Comparison of ENCODE assay signal across 1 cellular context in the genomic region with DNA sequence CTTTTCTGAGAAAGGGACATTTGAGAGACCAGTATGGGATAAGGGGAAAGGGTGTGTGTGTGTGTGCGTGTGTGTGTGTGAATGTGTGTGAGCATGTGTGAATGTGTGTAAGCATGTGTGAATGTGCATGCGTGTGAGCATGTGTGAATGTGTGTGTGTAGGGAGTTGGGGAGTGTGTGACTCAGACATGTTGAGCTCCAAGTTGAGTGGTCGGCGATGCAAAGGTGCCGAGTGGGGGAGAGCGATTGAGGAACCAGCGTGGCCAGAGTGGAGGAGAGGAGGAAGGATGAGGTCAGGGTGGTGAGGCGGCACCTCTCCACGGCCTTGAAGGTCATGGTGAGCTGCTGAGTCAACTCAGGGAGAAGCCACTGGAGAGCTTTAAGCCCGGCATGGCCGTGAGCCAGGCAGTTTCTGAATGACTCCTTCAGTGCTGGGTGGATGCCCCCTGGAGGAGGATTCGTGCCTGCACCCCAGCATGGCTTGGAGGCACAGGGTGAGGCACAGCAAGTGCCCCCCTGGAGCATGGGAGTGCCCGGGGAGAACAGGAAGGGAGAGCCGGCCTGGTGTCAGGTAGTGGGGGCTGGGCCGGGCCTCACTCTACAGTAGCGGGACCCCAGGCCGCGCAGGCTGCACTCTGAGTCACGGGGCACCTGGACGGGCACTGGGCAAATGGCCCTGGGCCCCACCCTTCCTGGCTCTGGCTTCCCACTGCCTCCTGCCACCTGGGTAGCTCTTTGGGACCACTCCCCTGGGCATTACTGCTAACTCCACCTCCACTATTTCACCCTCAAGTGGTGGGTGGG.
TF ChIP-seq lines count a peak whose summit lies in the region.

No MANE protein-coding gene starts in this region.

TF ChIP-seq in GM12878, 131 proteins besides CTCF, POLR2A, EP300 and RAD21 (continued from another document):
- TF ChIP-seq, protein P1, sequence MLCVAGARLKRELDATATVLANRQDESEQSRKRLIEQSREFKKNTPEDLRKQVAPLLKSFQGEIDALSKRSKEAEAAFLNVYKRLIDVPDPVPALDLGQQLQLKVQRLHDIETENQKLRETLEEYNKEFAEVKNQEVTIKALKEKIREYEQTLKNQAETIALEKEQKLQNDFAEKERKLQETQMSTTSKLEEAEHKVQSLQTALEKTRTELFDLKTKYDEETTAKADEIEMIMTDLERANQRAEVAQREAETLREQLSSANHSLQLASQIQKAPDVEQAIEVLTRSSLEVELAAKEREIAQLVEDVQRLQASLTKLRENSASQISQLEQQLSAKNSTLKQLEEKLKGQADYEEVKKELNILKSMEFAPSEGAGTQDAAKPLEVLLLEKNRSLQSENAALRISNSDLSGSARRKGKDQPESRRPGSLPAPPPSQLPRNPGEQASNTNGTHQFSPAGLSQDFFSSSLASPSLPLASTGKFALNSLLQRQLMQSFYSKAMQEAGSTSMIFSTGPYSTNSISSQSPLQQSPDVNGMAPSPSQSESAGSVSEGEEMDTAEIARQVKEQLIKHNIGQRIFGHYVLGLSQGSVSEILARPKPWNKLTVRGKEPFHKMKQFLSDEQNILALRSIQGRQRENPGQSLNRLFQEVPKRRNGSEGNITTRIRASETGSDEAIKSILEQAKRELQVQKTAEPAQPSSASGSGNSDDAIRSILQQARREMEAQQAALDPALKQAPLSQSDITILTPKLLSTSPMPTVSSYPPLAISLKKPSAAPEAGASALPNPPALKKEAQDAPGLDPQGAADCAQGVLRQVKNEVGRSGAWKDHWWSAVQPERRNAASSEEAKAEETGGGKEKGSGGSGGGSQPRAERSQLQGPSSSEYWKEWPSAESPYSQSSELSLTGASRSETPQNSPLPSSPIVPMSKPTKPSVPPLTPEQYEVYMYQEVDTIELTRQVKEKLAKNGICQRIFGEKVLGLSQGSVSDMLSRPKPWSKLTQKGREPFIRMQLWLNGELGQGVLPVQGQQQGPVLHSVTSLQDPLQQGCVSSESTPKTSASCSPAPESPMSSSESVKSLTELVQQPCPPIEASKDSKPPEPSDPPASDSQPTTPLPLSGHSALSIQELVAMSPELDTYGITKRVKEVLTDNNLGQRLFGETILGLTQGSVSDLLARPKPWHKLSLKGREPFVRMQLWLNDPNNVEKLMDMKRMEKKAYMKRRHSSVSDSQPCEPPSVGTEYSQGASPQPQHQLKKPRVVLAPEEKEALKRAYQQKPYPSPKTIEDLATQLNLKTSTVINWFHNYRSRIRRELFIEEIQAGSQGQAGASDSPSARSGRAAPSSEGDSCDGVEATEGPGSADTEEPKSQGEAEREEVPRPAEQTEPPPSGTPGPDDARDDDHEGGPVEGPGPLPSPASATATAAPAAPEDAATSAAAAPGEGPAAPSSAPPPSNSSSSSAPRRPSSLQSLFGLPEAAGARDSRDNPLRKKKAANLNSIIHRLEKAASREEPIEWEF (IDR thresholded peaks at IDR 0.05; ENCODE audit: insufficient replicate concordance, low read depth, low read length) = no peak
- TF ChIP-seq, protein P2, sequence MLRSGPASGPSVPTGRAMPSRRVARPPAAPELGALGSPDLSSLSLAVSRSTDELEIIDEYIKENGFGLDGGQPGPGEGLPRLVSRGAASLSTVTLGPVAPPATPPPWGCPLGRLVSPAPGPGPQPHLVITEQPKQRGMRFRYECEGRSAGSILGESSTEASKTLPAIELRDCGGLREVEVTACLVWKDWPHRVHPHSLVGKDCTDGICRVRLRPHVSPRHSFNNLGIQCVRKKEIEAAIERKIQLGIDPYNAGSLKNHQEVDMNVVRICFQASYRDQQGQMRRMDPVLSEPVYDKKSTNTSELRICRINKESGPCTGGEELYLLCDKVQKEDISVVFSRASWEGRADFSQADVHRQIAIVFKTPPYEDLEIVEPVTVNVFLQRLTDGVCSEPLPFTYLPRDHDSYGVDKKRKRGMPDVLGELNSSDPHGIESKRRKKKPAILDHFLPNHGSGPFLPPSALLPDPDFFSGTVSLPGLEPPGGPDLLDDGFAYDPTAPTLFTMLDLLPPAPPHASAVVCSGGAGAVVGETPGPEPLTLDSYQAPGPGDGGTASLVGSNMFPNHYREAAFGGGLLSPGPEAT (IDR thresholded peaks at IDR 0.05; ENCODE audit: low read depth) = peak; percentile 69
- peak; percentile 91 for TF ChIP-seq IRF4 (IDR thresholded peaks at IDR 0.05; ENCODE audit: low read depth, low read length)
- peak; percentile 86; the same call in 1 of the 2 replicates for TF ChIP-seq ESRRA (IDR thresholded peaks at IDR 0.05; ENCODE audit: low read length)
- 0 out of 2 replicates have a peak, but pooled peaks have one; percentile 79 for TF ChIP-seq JUND (IDR thresholded peaks at IDR 0.05; ENCODE audit: low read depth, low read length)
- TF ChIP-seq CREM (IDR thresholded peaks at IDR 0.05; ENCODE audit: low read depth) = 0 out of 2 replicates have a peak, but pooled peaks have one; percentile 26
- TF ChIP-seq NR2F1 (conservative IDR thresholded peaks at IDR 0.05) = peak; percentile 93
- TF ChIP-seq RBBP5 (conservative IDR thresholded peaks at IDR 0.05) = no peak
- TF ChIP-seq NFIC (IDR thresholded peaks at IDR 0.05; ENCODE audit: low read depth, low read length) = no peak; the same call in 1 of the 2 replicates
- peak; percentile 96 for TF ChIP-seq BACH1 (IDR thresholded peaks at IDR 0.05; ENCODE audit: borderline replicate concordance)
- TF ChIP-seq, protein P3, sequence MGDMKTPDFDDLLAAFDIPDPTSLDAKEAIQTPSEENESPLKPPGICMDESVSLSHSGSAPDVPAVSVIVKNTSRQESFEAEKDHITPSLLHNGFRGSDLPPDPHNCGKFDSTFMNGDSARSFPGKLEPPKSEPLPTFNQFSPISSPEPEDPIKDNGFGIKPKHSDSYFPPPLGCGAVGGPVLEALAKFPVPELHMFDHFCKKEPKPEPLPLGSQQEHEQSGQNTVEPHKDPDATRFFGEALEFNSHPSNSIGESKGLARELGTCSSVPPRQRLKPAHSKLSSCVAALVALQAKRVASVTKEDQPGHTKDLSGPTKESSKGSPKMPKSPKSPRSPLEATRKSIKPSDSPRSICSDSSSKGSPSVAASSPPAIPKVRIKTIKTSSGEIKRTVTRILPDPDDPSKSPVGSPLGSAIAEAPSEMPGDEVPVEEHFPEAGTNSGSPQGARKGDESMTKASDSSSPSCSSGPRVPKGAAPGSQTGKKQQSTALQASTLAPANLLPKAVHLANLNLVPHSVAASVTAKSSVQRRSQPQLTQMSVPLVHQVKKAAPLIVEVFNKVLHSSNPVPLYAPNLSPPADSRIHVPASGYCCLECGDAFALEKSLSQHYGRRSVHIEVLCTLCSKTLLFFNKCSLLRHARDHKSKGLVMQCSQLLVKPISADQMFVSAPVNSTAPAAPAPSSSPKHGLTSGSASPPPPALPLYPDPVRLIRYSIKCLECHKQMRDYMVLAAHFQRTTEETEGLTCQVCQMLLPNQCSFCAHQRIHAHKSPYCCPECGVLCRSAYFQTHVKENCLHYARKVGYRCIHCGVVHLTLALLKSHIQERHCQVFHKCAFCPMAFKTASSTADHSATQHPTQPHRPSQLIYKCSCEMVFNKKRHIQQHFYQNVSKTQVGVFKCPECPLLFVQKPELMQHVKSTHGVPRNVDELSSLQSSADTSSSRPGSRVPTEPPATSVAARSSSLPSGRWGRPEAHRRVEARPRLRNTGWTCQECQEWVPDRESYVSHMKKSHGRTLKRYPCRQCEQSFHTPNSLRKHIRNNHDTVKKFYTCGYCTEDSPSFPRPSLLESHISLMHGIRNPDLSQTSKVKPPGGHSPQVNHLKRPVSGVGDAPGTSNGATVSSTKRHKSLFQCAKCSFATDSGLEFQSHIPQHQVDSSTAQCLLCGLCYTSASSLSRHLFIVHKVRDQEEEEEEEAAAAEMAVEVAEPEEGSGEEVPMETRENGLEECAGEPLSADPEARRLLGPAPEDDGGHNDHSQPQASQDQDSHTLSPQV (IDR thresholded peaks at IDR 0.05) = 0 out of 2 replicates have a peak, but pooled peaks have one; percentile 21
- no peak for TF ChIP-seq RCOR1 (conservative IDR thresholded peaks at IDR 0.05; ENCODE audit: low read depth, low read length)
- peak; percentile 89 for TF ChIP-seq DPF2 (IDR thresholded peaks at IDR 0.05)
- 0 out of 2 replicates have a peak, but pooled peaks have one; percentile 43 for TF ChIP-seq CREB1 (IDR thresholded peaks at IDR 0.05; ENCODE audit: low read depth)
- peak; percentile 97 for TF ChIP-seq NBN (IDR thresholded peaks at IDR 0.05)
- TF ChIP-seq, protein P4, sequence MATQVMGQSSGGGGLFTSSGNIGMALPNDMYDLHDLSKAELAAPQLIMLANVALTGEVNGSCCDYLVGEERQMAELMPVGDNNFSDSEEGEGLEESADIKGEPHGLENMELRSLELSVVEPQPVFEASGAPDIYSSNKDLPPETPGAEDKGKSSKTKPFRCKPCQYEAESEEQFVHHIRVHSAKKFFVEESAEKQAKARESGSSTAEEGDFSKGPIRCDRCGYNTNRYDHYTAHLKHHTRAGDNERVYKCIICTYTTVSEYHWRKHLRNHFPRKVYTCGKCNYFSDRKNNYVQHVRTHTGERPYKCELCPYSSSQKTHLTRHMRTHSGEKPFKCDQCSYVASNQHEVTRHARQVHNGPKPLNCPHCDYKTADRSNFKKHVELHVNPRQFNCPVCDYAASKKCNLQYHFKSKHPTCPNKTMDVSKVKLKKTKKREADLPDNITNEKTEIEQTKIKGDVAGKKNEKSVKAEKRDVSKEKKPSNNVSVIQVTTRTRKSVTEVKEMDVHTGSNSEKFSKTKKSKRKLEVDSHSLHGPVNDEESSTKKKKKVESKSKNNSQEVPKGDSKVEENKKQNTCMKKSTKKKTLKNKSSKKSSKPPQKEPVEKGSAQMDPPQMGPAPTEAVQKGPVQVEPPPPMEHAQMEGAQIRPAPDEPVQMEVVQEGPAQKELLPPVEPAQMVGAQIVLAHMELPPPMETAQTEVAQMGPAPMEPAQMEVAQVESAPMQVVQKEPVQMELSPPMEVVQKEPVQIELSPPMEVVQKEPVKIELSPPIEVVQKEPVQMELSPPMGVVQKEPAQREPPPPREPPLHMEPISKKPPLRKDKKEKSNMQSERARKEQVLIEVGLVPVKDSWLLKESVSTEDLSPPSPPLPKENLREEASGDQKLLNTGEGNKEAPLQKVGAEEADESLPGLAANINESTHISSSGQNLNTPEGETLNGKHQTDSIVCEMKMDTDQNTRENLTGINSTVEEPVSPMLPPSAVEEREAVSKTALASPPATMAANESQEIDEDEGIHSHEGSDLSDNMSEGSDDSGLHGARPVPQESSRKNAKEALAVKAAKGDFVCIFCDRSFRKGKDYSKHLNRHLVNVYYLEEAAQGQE (IDR thresholded peaks at IDR 0.05; ENCODE audit: low read depth, low read length) = no peak
- TF ChIP-seq, protein P5, sequence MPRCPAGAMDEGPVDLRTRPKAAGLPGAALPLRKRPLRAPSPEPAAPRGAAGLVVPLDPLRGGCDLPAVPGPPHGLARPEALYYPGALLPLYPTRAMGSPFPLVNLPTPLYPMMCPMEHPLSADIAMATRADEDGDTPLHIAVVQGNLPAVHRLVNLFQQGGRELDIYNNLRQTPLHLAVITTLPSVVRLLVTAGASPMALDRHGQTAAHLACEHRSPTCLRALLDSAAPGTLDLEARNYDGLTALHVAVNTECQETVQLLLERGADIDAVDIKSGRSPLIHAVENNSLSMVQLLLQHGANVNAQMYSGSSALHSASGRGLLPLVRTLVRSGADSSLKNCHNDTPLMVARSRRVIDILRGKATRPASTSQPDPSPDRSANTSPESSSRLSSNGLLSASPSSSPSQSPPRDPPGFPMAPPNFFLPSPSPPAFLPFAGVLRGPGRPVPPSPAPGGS (IDR thresholded peaks at IDR 0.05; ENCODE audit: borderline replicate concordance, insufficient read depth, low read depth, low read length, poor library complexity, severe bottlenecking) = peak; percentile 99
- TF ChIP-seq, protein P6, sequence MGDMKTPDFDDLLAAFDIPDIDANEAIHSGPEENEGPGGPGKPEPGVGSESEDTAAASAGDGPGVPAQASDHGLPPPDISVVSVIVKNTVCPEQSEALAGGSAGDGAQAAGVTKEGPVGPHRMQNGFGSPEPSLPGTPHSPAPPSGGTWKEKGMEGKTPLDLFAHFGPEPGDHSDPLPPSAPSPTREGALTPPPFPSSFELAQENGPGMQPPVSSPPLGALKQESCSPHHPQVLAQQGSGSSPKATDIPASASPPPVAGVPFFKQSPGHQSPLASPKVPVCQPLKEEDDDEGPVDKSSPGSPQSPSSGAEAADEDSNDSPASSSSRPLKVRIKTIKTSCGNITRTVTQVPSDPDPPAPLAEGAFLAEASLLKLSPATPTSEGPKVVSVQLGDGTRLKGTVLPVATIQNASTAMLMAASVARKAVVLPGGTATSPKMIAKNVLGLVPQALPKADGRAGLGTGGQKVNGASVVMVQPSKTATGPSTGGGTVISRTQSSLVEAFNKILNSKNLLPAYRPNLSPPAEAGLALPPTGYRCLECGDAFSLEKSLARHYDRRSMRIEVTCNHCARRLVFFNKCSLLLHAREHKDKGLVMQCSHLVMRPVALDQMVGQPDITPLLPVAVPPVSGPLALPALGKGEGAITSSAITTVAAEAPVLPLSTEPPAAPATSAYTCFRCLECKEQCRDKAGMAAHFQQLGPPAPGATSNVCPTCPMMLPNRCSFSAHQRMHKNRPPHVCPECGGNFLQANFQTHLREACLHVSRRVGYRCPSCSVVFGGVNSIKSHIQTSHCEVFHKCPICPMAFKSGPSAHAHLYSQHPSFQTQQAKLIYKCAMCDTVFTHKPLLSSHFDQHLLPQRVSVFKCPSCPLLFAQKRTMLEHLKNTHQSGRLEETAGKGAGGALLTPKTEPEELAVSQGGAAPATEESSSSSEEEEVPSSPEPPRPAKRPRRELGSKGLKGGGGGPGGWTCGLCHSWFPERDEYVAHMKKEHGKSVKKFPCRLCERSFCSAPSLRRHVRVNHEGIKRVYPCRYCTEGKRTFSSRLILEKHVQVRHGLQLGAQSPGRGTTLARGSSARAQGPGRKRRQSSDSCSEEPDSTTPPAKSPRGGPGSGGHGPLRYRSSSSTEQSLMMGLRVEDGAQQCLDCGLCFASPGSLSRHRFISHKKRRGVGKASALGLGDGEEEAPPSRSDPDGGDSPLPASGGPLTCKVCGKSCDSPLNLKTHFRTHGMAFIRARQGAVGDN (IDR thresholded peaks at IDR 0.05) = peak; percentile 72
- peak; percentile 64; the same call in 1 of the 2 replicates for TF ChIP-seq SMC3 (IDR thresholded peaks at IDR 0.05; ENCODE audit: borderline replicate concordance, low read length)
- peak; percentile 38; the same call in 2 of the 3 replicates for TF ChIP-seq POU2F2 (IDR thresholded peaks at IDR 0.05; ENCODE audit: borderline replicate concordance, low read depth, low read length)
- TF ChIP-seq, protein P7, sequence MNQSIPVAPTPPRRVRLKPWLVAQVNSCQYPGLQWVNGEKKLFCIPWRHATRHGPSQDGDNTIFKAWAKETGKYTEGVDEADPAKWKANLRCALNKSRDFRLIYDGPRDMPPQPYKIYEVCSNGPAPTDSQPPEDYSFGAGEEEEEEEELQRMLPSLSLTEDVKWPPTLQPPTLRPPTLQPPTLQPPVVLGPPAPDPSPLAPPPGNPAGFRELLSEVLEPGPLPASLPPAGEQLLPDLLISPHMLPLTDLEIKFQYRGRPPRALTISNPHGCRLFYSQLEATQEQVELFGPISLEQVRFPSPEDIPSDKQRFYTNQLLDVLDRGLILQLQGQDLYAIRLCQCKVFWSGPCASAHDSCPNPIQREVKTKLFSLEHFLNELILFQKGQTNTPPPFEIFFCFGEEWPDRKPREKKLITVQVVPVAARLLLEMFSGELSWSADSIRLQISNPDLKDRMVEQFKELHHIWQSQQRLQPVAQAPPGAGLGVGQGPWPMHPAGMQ (IDR thresholded peaks at IDR 0.05; ENCODE audit: borderline replicate concordance) = no peak
